In genomic region chr1:175217674-175218073, GRCh38 we compare ENCODE assay signal across 1 cellular context.
TF ChIP-seq lines count a peak whose summit lies in the region.

No MANE protein-coding gene starts in this region.

TF ChIP-seq in GM23338, 12 proteins besides CTCF, POLR2A, EP300 and RAD21 (continued from another document):
- TF ChIP-seq ZNF462 (CRISPR knock-in tag; IDR thresholded peaks at IDR 0.05), result no peak
- TF ChIP-seq NANOG (IDR thresholded peaks at IDR 0.05; ENCODE audit: borderline replicate concordance), result no peak
- TF ChIP-seq JUNB (IDR thresholded peaks at IDR 0.05; ENCODE audit: unreplicated experiment), result no peak
- no peak for TF ChIP-seq ZNF114 (CRISPR knock-in tag; IDR thresholded peaks at IDR 0.05)
- TF ChIP-seq CREB1 (CRISPR knock-in tag; IDR thresholded peaks at IDR 0.05; ENCODE audit: low read depth), result no peak
- TF ChIP-seq POLR2AphosphoS5 (IDR thresholded peaks at IDR 0.05; ENCODE audit: low read depth), result no peak
- no peak for TF ChIP-seq ETS1 (IDR thresholded peaks at IDR 0.05)
- TF ChIP-seq EZH2phosphoT487 (IDR thresholded peaks at IDR 0.05; ENCODE audit: unreplicated experiment), result no peak
- TF ChIP-seq STAT1 (IDR thresholded peaks at IDR 0.05; ENCODE audit: unreplicated experiment), result no peak
- TF ChIP-seq EZH2 (IDR thresholded peaks at IDR 0.05; ENCODE audit: low read depth, unreplicated experiment), result no peak
